Comparison of ENCODE assay signal across 21 cellular contexts in genomic region chr4:156628858-156629257, GRCh38.
"Had no signal": no experiment of that assay in that cellular context is flagged by ENCODE, and none has a peak within 500 bp of the region (broad histone marks: within the 10 kb centered on the region; RNA-seq: fewer than 3 reads in every experiment).

No MANE protein-coding gene starts in this region.

- H3K36me3 ChIP-seq: esophagus squamous epithelium, left ventricle myocardium inferior, neural progenitor cell, ovary, right atrium auricular region, suprapubic skin, thyroid gland had no signal

- H3K4me3 ChIP-seq: esophagus squamous epithelium, left ventricle myocardium inferior, lung, neural progenitor cell, ovary, right atrium auricular region, smooth muscle cell, suprapubic skin, thyroid gland had no signal

- FAIRE-seq: kidney, urothelium cell line had no signal

- H3K4me1 ChIP-seq: esophagus squamous epithelium, foreskin keratinocyte, left ventricle myocardium inferior, neural progenitor cell, right atrium auricular region, suprapubic skin, thyroid gland had no signal

- H2AFZ ChIP-seq: neural progenitor cell had no signal

- H3K9ac ChIP-seq: neural progenitor cell had no signal

- H3K27ac ChIP-seq: esophagus squamous epithelium, foreskin keratinocyte, left ventricle myocardium inferior, neural progenitor cell, ovary, right atrium auricular region, suprapubic skin, thyroid gland had no signal

- H3K4me2 ChIP-seq: neural progenitor cell, smooth muscle cell had no signal

- ATAC-seq: foreskin keratinocyte; left cardiac atrium; natural killer cell treated with Interleukin-12 subunit alpha and Interleukin-12 subunit beta and Interleukin-15 and Interleukin-18, amount 100 ng/mL, for 72 hours had no signal

- H3K9me3 ChIP-seq: left ventricle myocardium inferior, ovary, right atrium auricular region, suprapubic skin, thyroid gland had no signal

- H3K27me3 ChIP-seq: esophagus squamous epithelium, foreskin keratinocyte, neural progenitor cell, ovary, right atrium auricular region, suprapubic skin, thyroid gland had no signal

- DNase-seq: dermis blood vessel endothelial cell; esophagus squamous epithelium; foreskin keratinocyte; immature natural killer cell; kidney; left cardiac atrium; left ventricle myocardium inferior; mesenchymal stem cell; midbrain; nucleus accumbens; ovary; stimulated activated CD4-positive, alpha-beta T cell treated with anti-CD3 and anti-CD28 coated beads, Interleukin-2, amount 100 ng/mL, for 48 hours; stimulated activated naive CD4-positive, alpha-beta T cell treated with Interleukin-2 at 50 U/mL for 16 hours; thyroid gland had no signal
